ENCODE assay signal across 14 cellular contexts in genomic region chr20:17940447-17940971, GRCh38. TPM values are rescaled to one million over a fixed set of nuclear protein-coding genes. Genes with fewer than 3 reads are reported as not detected.
A peak's percentile ranks its signal among the peaks of the same experiment; 100 is the strongest.
DNase-seq lines count a peak whose midpoint lies in the region; ATAC-seq, FAIRE-seq and TF ChIP-seq lines count a peak whose summit lies in the region.
"Had no signal": no experiment of that assay in that cellular context is flagged by ENCODE, and none has a peak within 500 bp of the region (broad histone marks: within the 10 kb centered on the region; RNA-seq: fewer than 3 reads in every experiment).

No MANE protein-coding gene starts in this region.

- H3K4me3 ChIP-seq in CD4-positive, alpha-beta memory T cell (ENCODE audit: low read length in 2 of 2) = no peak overlapping the region
- H3K4me3 ChIP-seq in HUES48 (ENCODE audit: low read depth, low read length) (no peak overlapping the region), HepG2 (replicated peaks in 1 of 3; ENCODE audit: insufficient read depth in 1 of 3, low read depth in 2 of 3, low read length in 3 of 3) (no peak overlapping the region)
- H3K4me3 ChIP-seq: dorsolateral prefrontal cortex, right lobe of liver had no signal

- peaks cover 4% of the 10 kb centered on the region for H3K79me2 ChIP-seq in HepG2 (ENCODE audit: insufficient read depth, low read length)

- WGBS in HepG2 (ENCODE audit: low lambda C conversion rate) = 60% methylated on average over 6 of the region's 6 CpGs

- no peaks in the 10 kb centered on the region for H3K27me3 Mint-ChIP-seq in CD4-positive, alpha-beta memory T cell
- H3K27me3 Mint-ChIP-seq in activated T-helper 1 cell treated with anti-CD3 and anti-CD28 coated beads, Interleukin-12 subunit alpha, Interleukin-12 subunit beta, Interleukin-2, Interleukin-4 antibody, amounts not matched to agents 30 ng/mL and 10 ng/mL and 1 ng/mL, durations not matched to agents 14 hours and 24 hours and 36 hours (ENCODE audit: insufficient read depth) = no peaks in the 10 kb centered on the region
- H3K27me3 Mint-ChIP-seq: activated CD4-positive, alpha-beta memory T cell treated with anti-CD3 and anti-CD28 coated beads, Interleukin-2, amount 10 ng/mL, durations not matched to agents 7 days and 5 days; activated naive CD4-positive, alpha-beta T cell treated with anti-CD3 and anti-CD28 coated beads, Interleukin-2, amount 50 U/mL, for 24 hours had no signal

- no peak overlapping the region for H2AFZ ChIP-seq in HepG2 (ENCODE audit: low read length)

- H3K4me1 Mint-ChIP-seq in CD4-positive, alpha-beta memory T cell = peaks cover 4 to 14% (median 13%) of the 10 kb centered on the region in 4 donors
- H3K4me1 Mint-ChIP-seq in activated T-helper 1 cell treated with anti-CD3 and anti-CD28 coated beads, Interleukin-12 subunit alpha, Interleukin-12 subunit beta, Interleukin-2, Interleukin-4 antibody, amounts not matched to agents 30 ng/mL and 10 ng/mL and 1 ng/mL, durations not matched to agents 14 hours and 24 hours and 36 hours (ENCODE audit: low read depth) = peaks cover 35% of the 10 kb centered on the region

- ATAC-seq in HepG2 (peak; percentile 24), GM21390 (IDR thresholded peaks at IDR 0.05; ENCODE audit: unreplicated experiment) (no peak)

- intact Hi-C loops in CD4-positive, alpha-beta memory T cell (cut with micrococcal nuclease) = no loop called here
- intact Hi-C loops in activated T-helper 1 cell treated with anti-CD3 and anti-CD28 coated beads, Interleukin-12 subunit alpha, Interleukin-12 subunit beta, Interleukin-2, Interleukin-4 antibody, amounts not matched to agents 30 ng/mL and 10 ng/mL and 1 ng/mL, durations not matched to agents 14 hours and 24 hours and 36 hours (cut with micrococcal nuclease) = no loop called here
- intact Hi-C loops in HepG2 (cut with micrococcal nuclease; ENCODE audit: unreplicated experiment) = no loop called here

- H3K36me3 ChIP-seq in CD4-positive, alpha-beta memory T cell (ENCODE audit: insufficient read depth, low read length) = peaks cover 20% of the 10 kb centered on the region
- H3K36me3 ChIP-seq in HUES48 (ENCODE audit: control insufficient read depth, insufficient read depth, low read length) (peaks cover 48% of the 10 kb centered on the region), HepG2 (replicated peaks in 1 of 2; ENCODE audit: control insufficient read depth in 1 of 2, insufficient read depth in 2 of 2, low read length in 2 of 2) (peaks cover 15 to 35% of the 10 kb centered on the region in 2 experiments)

- H3K4me3 Mint-ChIP-seq in CD4-positive, alpha-beta memory T cell = no peak overlapping the region
- no peak overlapping the region for H3K4me3 Mint-ChIP-seq in activated T-helper 1 cell treated with anti-CD3 and anti-CD28 coated beads, Interleukin-12 subunit alpha, Interleukin-12 subunit beta, Interleukin-2, Interleukin-4 antibody, amounts not matched to agents 30 ng/mL and 10 ng/mL and 1 ng/mL, durations not matched to agents 14 hours and 24 hours and 36 hours
- H3K4me3 Mint-ChIP-seq: activated CD4-positive, alpha-beta memory T cell treated with anti-CD3 and anti-CD28 coated beads, Interleukin-2, amount 10 ng/mL, durations not matched to agents 7 days and 5 days; activated naive CD4-positive, alpha-beta T cell treated with anti-CD3 and anti-CD28 coated beads, Interleukin-2, amount 50 U/mL, for 24 hours had no signal

- no peak overlapping the region for H3K4me2 ChIP-seq in HepG2 (ENCODE audit: low read depth, low read length)

- no peaks in the 10 kb centered on the region for H3K27me3 ChIP-seq in CD4-positive, alpha-beta memory T cell (ENCODE audit: insufficient read depth, low read length)
- H3K27me3 ChIP-seq in HUES48 (ENCODE audit: control insufficient read depth, insufficient read depth, low read length) = no peaks in the 10 kb centered on the region
- peaks cover 4 to 18% of the 10 kb centered on the region in 2 experiments; a peak in 4 of 5 replicates for H3K27me3 ChIP-seq in HepG2 (ENCODE audit: control insufficient read depth in 1 of 2, insufficient read depth in 2 of 2, low read length in 2 of 2)
- H3K27me3 ChIP-seq: dorsolateral prefrontal cortex, right lobe of liver had no signal

- no peak for FAIRE-seq in HepG2 (lab: Jason Lieb, UNC)

- H3K4me1 ChIP-seq in CD4-positive, alpha-beta memory T cell (ENCODE audit: insufficient read depth, low read length) = peaks cover 13% of the 10 kb centered on the region
- H3K4me1 ChIP-seq in HUES48 (ENCODE audit: control insufficient read depth, insufficient read depth, low read length) (peaks cover 42% of the 10 kb centered on the region), HepG2 (ENCODE audit: insufficient read depth, low read length) (peaks cover 40% of the 10 kb centered on the region)
- H3K4me1 ChIP-seq: right lobe of liver had no signal

- no peak for TF ChIP-seq EP300 in HepG2 (IDR thresholded peaks at IDR 0.05; ENCODE audit: low read depth in 2 of 2, low read length in 2 of 2)
- no peak for TF ChIP-seq EP300 in HepG2 (CRISPR knock-in tag; IDR thresholded peaks at IDR 0.05; ENCODE audit: borderline replicate concordance)

- H4K20me1 ChIP-seq in HepG2 (ENCODE audit: insufficient read depth, low read length) = peaks cover 10% of the 10 kb centered on the region; the same call in 1 of the 2 replicates

- no peak for TF ChIP-seq RAD21 in HepG2 (CRISPR knock-in tag; IDR thresholded peaks at IDR 0.05)

- POLR2A ChIA-PET in CD4-positive, alpha-beta memory T cell (lab: Charles Lee; ENCODE audit: partially characterized antibody) = interaction anchor here (3.9 kb wide), 1 partner anchor 26 kb away, joined by 20 read pairs; no protein-coding TSS in a partner anchor
- POLR2A ChIA-PET in HepG2 (lab: Yijun Ruan, JAX) = interaction anchor here (1.6 to 3.1 kb wide), 3 partner anchors 24 to 258 kb away, joined by 5 to 17 read pairs (median 17); partner anchors contain the start of genes MGME1, RRBP1 and SNX5

- no peak for TF ChIP-seq CTCF in HepG2 (CRISPR knock-in tag; IDR thresholded peaks at IDR 0.05)

- H3K9me3 Mint-ChIP-seq in CD4-positive, alpha-beta memory T cell = no peaks in the 10 kb centered on the region
- no peaks in the 10 kb centered on the region for H3K9me3 Mint-ChIP-seq in activated T-helper 1 cell treated with anti-CD3 and anti-CD28 coated beads, Interleukin-12 subunit alpha, Interleukin-12 subunit beta, Interleukin-2, Interleukin-4 antibody, amounts not matched to agents 30 ng/mL and 10 ng/mL and 1 ng/mL, durations not matched to agents 14 hours and 24 hours and 36 hours
- H3K9me3 Mint-ChIP-seq: activated CD4-positive, alpha-beta memory T cell treated with anti-CD3 and anti-CD28 coated beads, Interleukin-2, amount 10 ng/mL, durations not matched to agents 7 days and 5 days; activated naive CD4-positive, alpha-beta T cell treated with anti-CD3 and anti-CD28 coated beads, Interleukin-2, amount 50 U/mL, for 24 hours had no signal

- no peaks in the 10 kb centered on the region for H3K9me3 ChIP-seq in CD4-positive, alpha-beta memory T cell (ENCODE audit: control insufficient read depth in 1 of 2, low read length in 2 of 2)
- H3K9me3 ChIP-seq in HUES48 (ENCODE audit: control insufficient read depth, insufficient read depth, low read length) (no peaks in the 10 kb centered on the region), HepG2 (ENCODE audit: low read length) (no peaks in the 10 kb centered on the region)
- H3K9me3 ChIP-seq: right lobe of liver had no signal

- no peak overlapping the region for H3K27ac ChIP-seq in CD4-positive, alpha-beta memory T cell (ENCODE audit: low read depth, low read length)
- H3K27ac ChIP-seq in HUES48 (ENCODE audit: low read depth, low read length) = peak overlapping the region; percentile 86
- no peak overlapping the region for H3K27ac ChIP-seq in HepG2 (ENCODE audit: extremely low read length, insufficient read depth, low read length)
- H3K27ac ChIP-seq: dorsolateral prefrontal cortex, right lobe of liver had no signal

- peak; percentile 3 to 65; a peak in 3 of 4 replicates for TF ChIP-seq POLR2A in HepG2 (IDR thresholded peaks at IDR 0.05; ENCODE audit: insufficient read depth in 1 of 2, low read depth in 2 of 2, low read length in 2 of 2)

- H3K36me3 Mint-ChIP-seq in CD4-positive, alpha-beta memory T cell = peaks cover 26 to 43% of the 10 kb centered on the region in 2 donors
- H3K36me3 Mint-ChIP-seq in activated T-helper 1 cell treated with anti-CD3 and anti-CD28 coated beads, Interleukin-12 subunit alpha, Interleukin-12 subunit beta, Interleukin-2, Interleukin-4 antibody, amounts not matched to agents 30 ng/mL and 10 ng/mL and 1 ng/mL, durations not matched to agents 14 hours and 24 hours and 36 hours (ENCODE audit: low read depth) = peaks cover 38% of the 10 kb centered on the region

- DNase-seq in CD4-positive, alpha-beta memory T cell = no peak
- DNase-seq in activated T-helper 1 cell treated with anti-CD3 and anti-CD28 coated beads, Interleukin-12 subunit alpha, Interleukin-12 subunit beta, Interleukin-2, Interleukin-4 antibody, amounts not matched to agents 30 ng/mL and 10 ng/mL and 1 ng/mL, durations not matched to agents 14 hours and 24 hours and 36 hours (ENCODE audit: low spot score) = no peak
- no peak for DNase-seq in HepG2 (ENCODE audit: low spot score)
- DNase-seq in NCI-H524 treated with DMSO at 0.1 percent for 48 hours (lab: John Stamatoyannopoulos, UW) = no peak
- no peak for DNase-seq in effector CD8-positive, alpha-beta T cell (lab: John Stamatoyannopoulos, UW)
- DNase-seq in activated gamma-delta T cell treated with Interleukin-2 at 50 U/mL for 16 hours = no peak
- DNase-seq: activated CD4-positive, alpha-beta memory T cell treated with anti-CD3 and anti-CD28 coated beads, Interleukin-2, amount 10 ng/mL, durations not matched to agents 7 days and 5 days; NCI-H2029 treated with DMSO at 0.1 percent for 48 hours; right lobe of liver; SW 1271 had no signal

- peak overlapping the region in 4 of 7 donors; percentile 12 to 68 (median 46) for H3K27ac Mint-ChIP-seq in CD4-positive, alpha-beta memory T cell
- H3K27ac Mint-ChIP-seq in activated T-helper 1 cell treated with anti-CD3 and anti-CD28 coated beads, Interleukin-12 subunit alpha, Interleukin-12 subunit beta, Interleukin-2, Interleukin-4 antibody, amounts not matched to agents 30 ng/mL and 10 ng/mL and 1 ng/mL, durations not matched to agents 14 hours and 24 hours and 36 hours = peak overlapping the region; percentile 3

- BruUV-seq in HepG2 (replicated peaks; lab: Mats Ljungman, UMichigan) = TSS peak; percentile 19

- CTCF ChIA-PET in CD4-positive, alpha-beta memory T cell (lab: Charles Lee; ENCODE audit: partially characterized antibody) = interaction anchor here (1.1 to 3.1 kb wide), 4 partner anchors 8 to 291 kb away, joined by 3 to 19 read pairs (median 6); no protein-coding TSS in a partner anchor
- CTCF ChIA-PET in HepG2 (lab: Yijun Ruan, JAX; ENCODE audit: low intra/inter-chr PET ratio, low total read pairs) = interaction anchor here (4.3 kb wide), 1 partner anchor 404 kb away, joined by 17 read pairs; no protein-coding TSS in a partner anchor

- H3K9ac ChIP-seq in HUES48 (ENCODE audit: low read depth, low read length) (no peak overlapping the region), HepG2 (ENCODE audit: insufficient read depth, low read depth, low read length) (no peak overlapping the region)

- in situ Hi-C loops in HepG2 (cut with HindIII; ENCODE audit: extremely low pct_ligation_motif_present, low pct_unique_long_range_greater_than_20kb) = no loop called here

RNA-seq across cellular contexts. Expression of gene SNX5, which starts 28.1 kb away (rescaled TPM):
- total RNA-seq in CD4-positive, alpha-beta memory T cell = 10 to 100 TPM; 81.5 to 81.6 TPM
- polyA plus RNA-seq in CD4-positive, alpha-beta memory T cell = 10 to 100 TPM; 96.3 to 96.5 TPM
- total RNA-seq in activated T-helper 1 cell treated with anti-CD3 and anti-CD28 coated beads, Interleukin-12 subunit alpha, Interleukin-12 subunit beta, Interleukin-2, Interleukin-4 antibody, amounts not matched to agents 30 ng/mL and 10 ng/mL and 1 ng/mL, durations not matched to agents 14 hours and 24 hours and 36 hours = 238 and 248 TPM in 2 replicates
- 1,040 and 1,306 TPM in 2 replicates for total RNA-seq in HepG2 (2016; rRNA removed; fragmentation: Illumina TruSeq; extraction: Trizol)
- total RNA-seq in HepG2 (2016; cell fraction: cytosol; rRNA removed; fragmentation: Illumina TruSeq; extraction: Trizol; ENCODE audit: low read depth) = 667 and 747 TPM in 2 replicates
- 1,050 and 1,299 TPM in 2 replicates for total RNA-seq in HepG2 (2016; cell fraction: insoluble cytoplasmic fraction; rRNA removed; fragmentation: Illumina TruSeq; extraction: Trizol)
- total RNA-seq in HepG2 (2016; cell fraction: membrane; rRNA removed; fragmentation: Illumina TruSeq; extraction: Trizol) = 1,275 and 1,485 TPM in 2 replicates
- 908 and 989 TPM in 2 replicates for total RNA-seq in HepG2 (2016; cell fraction: nucleus; rRNA removed; fragmentation: Illumina TruSeq; extraction: Trizol)
- 448 and 664 TPM in 2 replicates for polyA plus RNA-seq in HepG2 (2011; rRNA removed)
- 385 and 413 TPM in 2 replicates for polyA plus RNA-seq in HepG2 (2011; cell fraction: cytosol; rRNA removed)
- polyA plus RNA-seq in HepG2 (2011; cell fraction: nucleus; rRNA removed) = 462 and 532 TPM in 2 replicates
- polyA plus RNA-seq in HepG2 (2012) = 554 and 823 TPM in 2 replicates
- polyA plus RNA-seq in HepG2 (2016; cell fraction: cytosol; fragmentation: Illumina TruSeq; extraction: Trizol; ENCODE audit: low read depth) = 567 and 609 TPM in 2 replicates
- 1,268 and 1,299 TPM in 2 replicates for polyA plus RNA-seq in HepG2 (2016; cell fraction: insoluble cytoplasmic fraction; fragmentation: Illumina TruSeq; extraction: Trizol; ENCODE audit: low read depth)
- polyA plus RNA-seq in HepG2 (2016; cell fraction: membrane; fragmentation: Illumina TruSeq; extraction: Trizol; ENCODE audit: low read depth) = 1,062 and 1,196 TPM in 2 replicates
- 1,466 and 1,524 TPM in 2 replicates for polyA plus RNA-seq in HepG2 (2016; cell fraction: nucleus; fragmentation: Illumina TruSeq; extraction: Trizol; ENCODE audit: insufficient read depth, low read depth)
- polyA minus RNA-seq in HepG2 (2011; rRNA and poly(A)+ RNA removed; ENCODE audit: low replicate concordance) = 79.2 and 575 TPM in 2 replicates
- 326 and 349 TPM in 2 replicates for polyA minus RNA-seq in HepG2 (2011; cell fraction: cytosol; rRNA and poly(A)+ RNA removed)
- polyA minus RNA-seq in HepG2 (2011; cell fraction: nucleus; rRNA and poly(A)+ RNA removed) = 855 and 898 TPM in 2 replicates

RNA-seq across cellular contexts. Expression of gene MGME1, which starts 28.3 kb away (rescaled TPM):
- 10 to 100 TPM; 15.4 to 16.5 TPM for total RNA-seq in CD4-positive, alpha-beta memory T cell
- polyA plus RNA-seq in CD4-positive, alpha-beta memory T cell = 10 to 100 TPM in 1 of 2 donors, 1 to 10 TPM in 1; 7.4 to 17.0 TPM
- 32.1 and 33.6 TPM in 2 replicates for total RNA-seq in activated T-helper 1 cell treated with anti-CD3 and anti-CD28 coated beads, Interleukin-12 subunit alpha, Interleukin-12 subunit beta, Interleukin-2, Interleukin-4 antibody, amounts not matched to agents 30 ng/mL and 10 ng/mL and 1 ng/mL, durations not matched to agents 14 hours and 24 hours and 36 hours
- 66.6 and 79.5 TPM in 2 replicates for total RNA-seq in HepG2 (2016; rRNA removed; fragmentation: Illumina TruSeq; extraction: Trizol)
- 15.1 and 18.2 TPM in 2 replicates for total RNA-seq in HepG2 (2016; cell fraction: cytosol; rRNA removed; fragmentation: Illumina TruSeq; extraction: Trizol; ENCODE audit: low read depth)
- 62.8 and 78.1 TPM in 2 replicates for total RNA-seq in HepG2 (2016; cell fraction: insoluble cytoplasmic fraction; rRNA removed; fragmentation: Illumina TruSeq; extraction: Trizol)
- total RNA-seq in HepG2 (2016; cell fraction: membrane; rRNA removed; fragmentation: Illumina TruSeq; extraction: Trizol) = 41.7 and 44.4 TPM in 2 replicates
- 67.8 and 71.1 TPM in 2 replicates for total RNA-seq in HepG2 (2016; cell fraction: nucleus; rRNA removed; fragmentation: Illumina TruSeq; extraction: Trizol)
- polyA plus RNA-seq in HepG2 (2011; rRNA removed) = 24.8 and 36.7 TPM in 2 replicates
- polyA plus RNA-seq in HepG2 (2011; cell fraction: cytosol; rRNA removed) = 17.2 and 20.9 TPM in 2 replicates
- polyA plus RNA-seq in HepG2 (2011; cell fraction: nucleus; rRNA removed) = 18.4 and 19.3 TPM in 2 replicates
- 31.5 and 47.5 TPM in 2 replicates for polyA plus RNA-seq in HepG2 (2012)
- polyA plus RNA-seq in HepG2 (2016; cell fraction: cytosol; fragmentation: Illumina TruSeq; extraction: Trizol; ENCODE audit: low read depth) = 14.4 and 14.8 TPM in 2 replicates
- polyA plus RNA-seq in HepG2 (2016; cell fraction: insoluble cytoplasmic fraction; fragmentation: Illumina TruSeq; extraction: Trizol; ENCODE audit: low read depth) = 84.4 and 86.8 TPM in 2 replicates
- 29.4 and 31.2 TPM in 2 replicates for polyA plus RNA-seq in HepG2 (2016; cell fraction: membrane; fragmentation: Illumina TruSeq; extraction: Trizol; ENCODE audit: low read depth)
- polyA plus RNA-seq in HepG2 (2016; cell fraction: nucleus; fragmentation: Illumina TruSeq; extraction: Trizol; ENCODE audit: insufficient read depth, low read depth) = 117 TPM in 2 replicates
- polyA minus RNA-seq in HepG2 (2011; rRNA and poly(A)+ RNA removed; ENCODE audit: low replicate concordance) = 14.2 and 14.9 TPM in 2 replicates
- 30.8 and 31.4 TPM in 2 replicates for polyA minus RNA-seq in HepG2 (2011; cell fraction: cytosol; rRNA and poly(A)+ RNA removed)
- polyA minus RNA-seq in HepG2 (2011; cell fraction: nucleus; rRNA and poly(A)+ RNA removed) = 48.9 and 53.8 TPM in 2 replicates
